14 cellular contexts compared by ENCODE assay signal in genomic region chr6:94736231-94736630, GRCh38.
"Had no signal": no experiment of that assay in that cellular context is flagged by ENCODE, and none has a peak within 500 bp of the region (broad histone marks: within the 10 kb centered on the region; RNA-seq: fewer than 3 reads in every experiment).

No MANE protein-coding gene starts in this region.

- DNase-seq: activated CD4-positive, alpha-beta T cell treated with anti-CD3 and anti-CD28 coated beads, Interleukin-2, amount 50 U/mL, for 1 hour; activated CD8-positive, alpha-beta memory T cell treated with anti-CD3 and anti-CD28 coated beads for 24 hours; activated gamma-delta T cell treated with Interleukin-2 at 50 U/mL for 16 hours; amniotic stem cell; esophagus squamous epithelium; hypothalamus; kidney; left lung; naive B cell; sigmoid colon; spleen; upper lobe of right lung had no signal

- H3K27ac ChIP-seq: esophagus squamous epithelium, left lung, parathyroid adenoma, sigmoid colon, spleen, upper lobe of right lung had no signal

- H3K27me3 ChIP-seq: esophagus squamous epithelium, left lung, sigmoid colon, spleen, upper lobe of right lung had no signal

- ATAC-seq: activated CD4-positive, CD25-positive, alpha-beta regulatory T cell treated with anti-CD3 and anti-CD28 coated beads, Interleukin-2, amount 50 U/mL, for 24 hours; left lung had no signal

- H3K4me3 ChIP-seq: esophagus squamous epithelium, left lung, sigmoid colon, spleen, upper lobe of right lung had no signal

- H3K4me1 ChIP-seq: esophagus squamous epithelium, left lung, parathyroid adenoma, sigmoid colon, spleen, upper lobe of right lung had no signal

- H3K9ac ChIP-seq: parathyroid adenoma had no signal

- H3K9me3 ChIP-seq: sigmoid colon, upper lobe of right lung had no signal

- H3K36me3 ChIP-seq: esophagus squamous epithelium, left lung, sigmoid colon, spleen, upper lobe of right lung had no signal
